8 cellular contexts compared by ENCODE assay signal in genomic region chr6:13327691-13328075, GRCh38. TPM values are rescaled to one million over a fixed set of nuclear protein-coding genes. Genes with fewer than 3 reads are reported as not detected.
A peak's percentile ranks its signal among the peaks of the same experiment; 100 is the strongest.
DNase-seq lines count a peak whose midpoint lies in the region; ATAC-seq and TF ChIP-seq lines count a peak whose summit lies in the region.

No MANE protein-coding gene starts in this region.

- H3K27me3 Mint-ChIP-seq in activated naive CD4-positive, alpha-beta T cell treated with anti-CD3 and anti-CD28 coated beads, Interleukin-2, amount 10 ng/mL, durations not matched to agents 7 days and 5 days = no peaks in the 10 kb centered on the region

- DNase-seq in activated naive CD4-positive, alpha-beta T cell treated with anti-CD3 and anti-CD28 coated beads, Interleukin-2, amount 10 ng/mL, durations not matched to agents 7 days and 5 days = peak; percentile 34
- DNase-seq in activated naive CD4-positive, alpha-beta T cell treated with anti-CD3 and anti-CD28 coated beads, Interleukin-2, amount 50 U/mL, for 16 hours = no peak
- DNase-seq in SK-N-SH (no peak), fibroblast of peridontal ligament (ENCODE audit: extremely low read depth) (peak; percentile 9), cerebellar cortex (ENCODE audit: low spot score) (no peak)

- H3K4me3 ChIP-seq in SK-N-SH (ENCODE audit: low read depth in 2 of 2, low read length in 1 of 2) (peak overlapping the region; percentile 88 to 96), rectal smooth muscle tissue (ENCODE audit: low read length) (peak overlapping the region; percentile 97)

- H3K27me3 ChIP-seq in SK-N-SH (ENCODE audit: insufficient read depth) (no peaks in the 10 kb centered on the region), rectal smooth muscle tissue (ENCODE audit: control insufficient read depth, insufficient read depth, low read length) (no peaks in the 10 kb centered on the region)

- CTCF ChIA-PET in activated naive CD4-positive, alpha-beta T cell treated with anti-CD3 and anti-CD28 coated beads, Interleukin-2, amount 10 ng/mL, durations not matched to agents 7 days and 5 days (lab: Charles Lee) = interaction anchor here (3.4 to 7.5 kb wide), 2 partner anchors 247 to 416 kb away, joined by 19 to 67 read pairs; partner anchors contain the start of gene SIRT5
- CTCF ChIA-PET in SK-N-SH (lab: Yijun Ruan, JAX) = interaction anchor here (1.3 to 11.4 kb wide), 5 partner anchors 10 to 415 kb away, joined by 3 to 143 read pairs (median 5); partner anchors contain the start of gene SIRT5

- peak overlapping the region; percentile 93 for H3K27ac Mint-ChIP-seq in activated naive CD4-positive, alpha-beta T cell treated with anti-CD3 and anti-CD28 coated beads, Interleukin-2, amount 10 ng/mL, durations not matched to agents 7 days and 5 days

- H3K4me3 Mint-ChIP-seq in activated naive CD4-positive, alpha-beta T cell treated with anti-CD3 and anti-CD28 coated beads, Interleukin-2, amount 10 ng/mL, durations not matched to agents 7 days and 5 days = peak overlapping the region; percentile 95

- H3K9ac ChIP-seq in SK-N-SH (peak overlapping the region; percentile 85), rectal smooth muscle tissue (ENCODE audit: low read length) (peak overlapping the region; percentile 96)

- peak overlapping the region; percentile 95 for H3K4me2 ChIP-seq in SK-N-SH

- WGBS in SK-N-SH (ENCODE audit: low lambda C conversion rate) = 0% methylated on average over 10 of the region's 10 CpGs

- no peaks in the 10 kb centered on the region for H3K9me3 ChIP-seq in SK-N-SH

- peaks cover 25 to 26% of the 10 kb centered on the region in 2 experiments for H3K36me3 ChIP-seq in SK-N-SH (replicated peaks in 1 of 2; ENCODE audit: control insufficient read depth in 1 of 2, insufficient read depth in 2 of 2, low read length in 1 of 2)
- H3K36me3 ChIP-seq in rectal smooth muscle tissue (ENCODE audit: control insufficient read depth, insufficient read depth, low read length) = no peaks in the 10 kb centered on the region

- TF ChIP-seq RAD21 in SK-N-SH (IDR thresholded peaks at IDR 0.05; ENCODE audit: low read length) = no peak

- no peak for TF ChIP-seq EP300 in SK-N-SH (IDR thresholded peaks at IDR 0.05; ENCODE audit: borderline replicate concordance in 1 of 2, low read depth in 1 of 2, low read length in 1 of 2)

- H3K4me1 ChIP-seq in SK-N-SH (ENCODE audit: control insufficient read depth in 1 of 2, insufficient read depth in 2 of 2, low read depth in 1 of 2, low read length in 1 of 2) (peaks cover 4 to 12% of the 10 kb centered on the region in 2 experiments; a peak in 3 of 4 replicates), rectal smooth muscle tissue (ENCODE audit: control insufficient read depth, insufficient read depth, low read length) (peaks cover 5% of the 10 kb centered on the region)

- POLR2A ChIA-PET in SK-N-SH (lab: Yijun Ruan, JAX) = interaction anchor here (0.6 to 3.0 kb wide), 3 partner anchors 308 to 416 kb away, joined by 3 to 18 read pairs (median 5); no protein-coding TSS in a partner anchor

- H3K79me2 ChIP-seq in SK-N-SH (ENCODE audit: insufficient read depth) = peaks cover 20% of the 10 kb centered on the region

- H3K9me3 Mint-ChIP-seq in activated naive CD4-positive, alpha-beta T cell treated with anti-CD3 and anti-CD28 coated beads, Interleukin-2, amount 10 ng/mL, durations not matched to agents 7 days and 5 days = no peaks in the 10 kb centered on the region

- peaks cover 15% of the 10 kb centered on the region for H3K36me3 Mint-ChIP-seq in activated naive CD4-positive, alpha-beta T cell treated with anti-CD3 and anti-CD28 coated beads, Interleukin-2, amount 10 ng/mL, durations not matched to agents 7 days and 5 days

- no peaks in the 10 kb centered on the region for H3K9me2 ChIP-seq in SK-N-SH

- ATAC-seq in HG03439 (IDR thresholded peaks at IDR 0.05; ENCODE audit: unreplicated experiment) (no peak), HG02610 (IDR thresholded peaks at IDR 0.05; ENCODE audit: unreplicated experiment) (no peak)

- peaks cover 30% of the 10 kb centered on the region for H3K4me1 Mint-ChIP-seq in activated naive CD4-positive, alpha-beta T cell treated with anti-CD3 and anti-CD28 coated beads, Interleukin-2, amount 10 ng/mL, durations not matched to agents 7 days and 5 days

- peak overlapping the region; percentile 84 for H2AFZ ChIP-seq in SK-N-SH (ENCODE audit: low read depth)

- H3F3A ChIP-seq in SK-N-SH (replicated peaks; ENCODE audit: insufficient read depth) = peaks cover 8% of the 10 kb centered on the region

- H3K27ac ChIP-seq in SK-N-SH (ENCODE audit: low read depth in 2 of 2, low read length in 1 of 2) (peak overlapping the region; percentile 86 to 97), rectal smooth muscle tissue (ENCODE audit: low read depth, low read length) (peak overlapping the region; percentile 86)

- TF ChIP-seq CTCF in SK-N-SH (IDR thresholded peaks at IDR 0.05) = no peak

- H4K20me1 ChIP-seq in SK-N-SH (ENCODE audit: insufficient read depth) = no peaks in the 10 kb centered on the region

TF ChIP-seq in SK-N-SH, 30 proteins besides CTCF, POLR2A, EP300 and RAD21:
- TF ChIP-seq TCF12 (IDR thresholded peaks at IDR 0.05) (no peak), NFIC (IDR thresholded peaks at IDR 0.05; ENCODE audit: borderline replicate concordance) (no peak), USF2 (IDR thresholded peaks at IDR 0.05; ENCODE audit: borderline replicate concordance, low read depth, low read length) (no peak), SIN3A (IDR thresholded peaks at IDR 0.05; ENCODE audit: borderline replicate concordance, low read depth, low read length) (no peak), ELF1 (IDR thresholded peaks at IDR 0.05) (no peak), FOXM1 (IDR thresholded peaks at IDR 0.05; ENCODE audit: low read depth) (no peak), GABPA (IDR thresholded peaks at IDR 0.05; ENCODE audit: low read depth) (no peak), FOSL2 (IDR thresholded peaks at IDR 0.05; ENCODE audit: borderline replicate concordance, low read depth) (no peak), ZBTB33 (IDR thresholded peaks at IDR 0.05; ENCODE audit: borderline replicate concordance, low read depth) (no peak), TEAD4 (IDR thresholded peaks at IDR 0.05; ENCODE audit: borderline replicate concordance, insufficient read depth) (no peak)

RNA-seq across cellular contexts. Expression of gene TBC1D7, which starts 0.7 kb away (rescaled TPM):
- 25.2 and 27.5 TPM in 2 replicates for polyA plus RNA-seq in SK-N-SH (2012; rRNA removed)
- polyA plus RNA-seq in SK-N-SH (2012; cell fraction: cytosol; rRNA removed) = 27.7 and 30.3 TPM in 2 replicates
- polyA plus RNA-seq in SK-N-SH (2012; cell fraction: nucleus; rRNA removed) = 22.8 and 24.5 TPM in 2 replicates

Comparison
In these comparisons a context has a peak if more than half of its experiments do, and no peak if none do; other contexts are left out.
1. DNase-seq: peak in activated naive CD4-positive, alpha-beta T cell treated with anti-CD3 and anti-CD28 coated beads, Interleukin-2, amount 10 ng/mL, durations not matched to agents 7 days and 5 days (single experiment) and fibroblast of peridontal ligament (single experiment); none in activated naive CD4-positive, alpha-beta T cell treated with anti-CD3 and anti-CD28 coated beads, Interleukin-2, amount 50 U/mL, for 16 hours (single experiment), SK-N-SH (single experiment) and cerebellar cortex (single experiment).